ENCODE assay signal across 19 cellular contexts in the genomic region with DNA sequence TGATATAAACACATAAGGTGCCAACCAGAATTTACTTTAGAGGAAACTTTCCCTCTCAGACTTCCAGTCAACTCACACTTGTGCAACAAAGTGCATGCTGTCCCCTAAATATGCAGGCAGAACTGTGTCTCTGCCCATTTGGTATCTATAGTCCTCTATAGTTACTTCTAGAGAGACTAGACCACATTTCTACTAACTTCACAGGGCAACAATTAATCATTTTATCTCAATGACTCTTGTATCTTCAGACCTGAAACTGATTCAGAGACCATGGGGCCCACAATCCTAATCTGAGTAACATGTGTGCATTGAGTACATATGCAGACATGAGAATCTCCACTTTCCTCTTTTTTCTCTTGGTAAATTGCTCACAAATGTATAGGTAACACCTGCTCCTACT.
"Had no signal": no experiment of that assay in that cellular context is flagged by ENCODE, and none has a peak within 500 bp of the region (broad histone marks: within the 10 kb centered on the region; RNA-seq: fewer than 3 reads in every experiment).

No MANE protein-coding gene starts in this region.

- H3K36me3 ChIP-seq: colonic mucosa, lower lobe of right lung, pancreas, uterus had no signal

- H3K4me3 ChIP-seq: colonic mucosa, dorsolateral prefrontal cortex, lower lobe of right lung, mucosa of descending colon, pancreas, uterus had no signal

- ATAC-seq: effector memory CD8-positive, alpha-beta T cell; esophagus mucosa; left lobe of liver; lower lobe of right lung; mucosa of descending colon; pancreas; right cardiac atrium had no signal

- H3K27ac Mint-ChIP-seq: activated naive CD8-positive, alpha-beta T cell treated with anti-CD3 and anti-CD28 coated beads, Interleukin-2, amount 10 ng/mL, durations not matched to agents 7 days and 5 days; effector memory CD8-positive, alpha-beta T cell; immature natural killer cell; nephron progenitor cell had no signal

- H3K9me3 ChIP-seq: colonic mucosa, pancreas, uterus had no signal

- H3K27me3 Mint-ChIP-seq: activated naive CD8-positive, alpha-beta T cell treated with anti-CD3 and anti-CD28 coated beads, Interleukin-2, amount 10 ng/mL, durations not matched to agents 7 days and 5 days had no signal

- H3K27ac ChIP-seq: colonic mucosa, dorsolateral prefrontal cortex, lower lobe of right lung, pancreas, uterus had no signal

- H3K27me3 ChIP-seq: colonic mucosa, dorsolateral prefrontal cortex, pancreas, uterus had no signal

- H3K4me3 Mint-ChIP-seq: activated naive CD8-positive, alpha-beta T cell treated with anti-CD3 and anti-CD28 coated beads, Interleukin-2, amount 10 ng/mL, durations not matched to agents 7 days and 5 days; effector memory CD8-positive, alpha-beta T cell; immature natural killer cell; nephron progenitor cell had no signal

- H3K9me3 Mint-ChIP-seq: effector memory CD8-positive, alpha-beta T cell; nephron progenitor cell had no signal

- H3K36me3 Mint-ChIP-seq: immature natural killer cell had no signal

- DNase-seq: activated gamma-delta T cell; activated naive CD8-positive, alpha-beta T cell treated with anti-CD3 and anti-CD28 coated beads, Interleukin-2, amount 10 ng/mL, durations not matched to agents 7 days and 5 days; activated T-cell treated with anti-CD3 and anti-CD28 coated beads, Interleukin-2, amount 50 U/mL, for 1 hour; amygdala; colonic mucosa; dorsolateral prefrontal cortex; effector memory CD8-positive, alpha-beta T cell; foreskin melanocyte; immature natural killer cell; lower lobe of right lung; mesendoderm; mucosa of descending colon; nephron progenitor cell; pancreas; right cardiac atrium; trophoblast cell; uterus had no signal

- H3K4me1 Mint-ChIP-seq: activated naive CD8-positive, alpha-beta T cell treated with anti-CD3 and anti-CD28 coated beads, Interleukin-2, amount 10 ng/mL, durations not matched to agents 7 days and 5 days; immature natural killer cell; nephron progenitor cell had no signal
